2 cellular contexts compared by ENCODE assay signal in genomic region chr6:30843611-30843998, GRCh38.
TF ChIP-seq lines count a peak whose summit lies in the region.

No MANE protein-coding gene starts in this region.

TF ChIP-seq in A549, 52 proteins besides CTCF, POLR2A, EP300 and RAD21:
- TF ChIP-seq HOXB5 (CRISPR knock-in tag; IDR thresholded peaks at IDR 0.05) = no peak
- TF ChIP-seq CEBPB (IDR thresholded peaks at IDR 0.05) = no peak
- TF ChIP-seq MAZ (IDR thresholded peaks at IDR 0.05; ENCODE audit: borderline replicate concordance, low read depth, low read length) = no peak
- no peak for TF ChIP-seq CHD2 (IDR thresholded peaks at IDR 0.05; ENCODE audit: low read length, partially characterized antibody)
- no peak for TF ChIP-seq E2F6 (IDR thresholded peaks at IDR 0.05; ENCODE audit: borderline replicate concordance, low read depth)
- no peak for TF ChIP-seq RNF2 (IDR thresholded peaks at IDR 0.05; ENCODE audit: borderline replicate concordance, low read depth)
- TF ChIP-seq MYC (IDR thresholded peaks at IDR 0.05; ENCODE audit: borderline replicate concordance, low read length) = no peak
- no peak for TF ChIP-seq SREBF2 (IDR thresholded peaks at IDR 0.05)
- no peak for TF ChIP-seq ELK1 (IDR thresholded peaks at IDR 0.05; ENCODE audit: low read depth, low read length)
- no peak for TF ChIP-seq BHLHE40 (IDR thresholded peaks at IDR 0.05; ENCODE audit: low read depth, low read length)
- TF ChIP-seq PHF8 (IDR thresholded peaks at IDR 0.05; ENCODE audit: borderline replicate concordance, low read depth) = no peak
- TF ChIP-seq RFX5 (IDR thresholded peaks at IDR 0.05) = no peak

TF ChIP-seq in K562, 482 proteins besides CTCF, POLR2A, EP300 and RAD21:
- TF ChIP-seq SLC30A9 (CRISPR knock-in tag; IDR thresholded peaks at IDR 0.05) (no peak), ZNF274 (IDR thresholded peaks at IDR 0.05; ENCODE audit: borderline replicate concordance, low read depth, low read length) (no peak), GTF2B (IDR thresholded peaks at IDR 0.05; ENCODE audit: extremely low read depth, insufficient read length) (no peak), ARID2 (IDR thresholded peaks at IDR 0.05) (no peak), FUS (optimal IDR thresholded peaks at IDR 0.05; ENCODE audit: low read depth, low read length) (no peak), ZNF398 (CRISPR knock-in tag; IDR thresholded peaks at IDR 0.05) (no peak), ZNF764 (CRISPR knock-in tag; IDR thresholded peaks at IDR 0.05; ENCODE audit: low read depth) (no peak), SMARCA4 (IDR thresholded peaks at IDR 0.05) (no peak), HMG20B (CRISPR knock-in tag; IDR thresholded peaks at IDR 0.05) (no peak), PHF21A (IDR thresholded peaks at IDR 0.05; ENCODE audit: borderline replicate concordance, low read depth) (no peak), CUX1 (CRISPR knock-in tag; IDR thresholded peaks at IDR 0.05) (no peak), TAF15 (IDR thresholded peaks at IDR 0.05; ENCODE audit: low read depth, low read length) (no peak)
